ENCODE assay signal across 14 cellular contexts in genomic region chr17:75898065-75898464, GRCh38. TPM values are rescaled to one million over a fixed set of nuclear protein-coding genes. Genes with fewer than 3 reads are reported as not detected.
DNase-seq lines count a peak whose midpoint lies in the region; ATAC-seq and TF ChIP-seq lines count a peak whose summit lies in the region.
"Had no signal": no experiment of that assay in that cellular context is flagged by ENCODE, and none has a peak within 500 bp of the region (broad histone marks: within the 10 kb centered on the region; RNA-seq: fewer than 3 reads in every experiment).

No MANE protein-coding gene starts in this region.

- H3K36me3 Mint-ChIP-seq in activated CD4-positive, alpha-beta T cell treated with anti-CD3 and anti-CD28 coated beads, Interleukin-2, amount 10 ng/mL, durations not matched to agents 24 days and 14 days (ENCODE audit: low read depth), result peaks cover 35% of the 10 kb centered on the region
- peaks cover 35% of the 10 kb centered on the region for H3K36me3 Mint-ChIP-seq in effector memory CD8-positive, alpha-beta T cell (ENCODE audit: insufficient read depth)
- H3K36me3 Mint-ChIP-seq in osteocyte (ENCODE audit: unreplicated experiment), result peaks cover 11% of the 10 kb centered on the region

- H2BK5ac ChIP-seq in IMR-90 (ENCODE audit: low read depth, low read length, poor library complexity, severe bottlenecking), result no peak overlapping the region

- H3K23ac ChIP-seq in IMR-90 (ENCODE audit: low read depth, low read length), result no peak overlapping the region

- H3K4me1 Mint-ChIP-seq in activated CD4-positive, alpha-beta T cell treated with anti-CD3 and anti-CD28 coated beads, Interleukin-2, amount 10 ng/mL, durations not matched to agents 24 days and 14 days, result peaks cover 22% of the 10 kb centered on the region
- H3K4me1 Mint-ChIP-seq in effector memory CD8-positive, alpha-beta T cell (ENCODE audit: low read depth in 2 of 2), result peaks cover 20 to 28% of the 10 kb centered on the region in 2 donors
- peaks cover 24% of the 10 kb centered on the region for H3K4me1 Mint-ChIP-seq in osteocyte (ENCODE audit: unreplicated experiment)

- H3K4ac ChIP-seq in IMR-90 (ENCODE audit: low read depth, low read length), result no peak overlapping the region

- H3K9me3 ChIP-seq in IMR-90 (ENCODE audit: control insufficient read depth, insufficient read depth, low read length), result no peaks in the 10 kb centered on the region
- H3K9me3 ChIP-seq in tibial nerve, result no peaks in the 10 kb centered on the region
- H3K9me3 ChIP-seq: mucosa of descending colon, prostate gland had no signal

- H3K4me3 ChIP-seq in IMR-90 (ENCODE audit: insufficient read depth, low read depth, low read length) (no peak overlapping the region), tibial nerve (no peak overlapping the region)
- H3K4me3 ChIP-seq: mucosa of descending colon, prostate gland had no signal

- no peak overlapping the region for H3K4me2 ChIP-seq in IMR-90 (ENCODE audit: low read depth, low read length)

- TF ChIP-seq CTCF in IMR-90 (conservative IDR thresholded peaks at IDR 0.05; ENCODE audit: low read depth, low read length), result no peak
- TF ChIP-seq CTCF in osteocyte (IDR thresholded peaks at IDR 0.05), result no peak
- no peak for TF ChIP-seq CTCF in tibial nerve (IDR thresholded peaks at IDR 0.05)

- no peaks in the 10 kb centered on the region for H4K20me1 ChIP-seq in IMR-90 (ENCODE audit: insufficient read depth, low read length)

- peaks cover 11 to 41% of the 10 kb centered on the region in 2 experiments for H3K79me1 ChIP-seq in IMR-90 (ENCODE audit: low read depth in 1 of 2, low read length in 2 of 2)

- POLR2A ChIA-PET in IMR-90 (lab: Charles Lee; ENCODE audit: unreplicated experiment), result no interaction called here

- H3K27me3 ChIP-seq in IMR-90 (ENCODE audit: control insufficient read depth, insufficient read depth, low read length), result no peaks in the 10 kb centered on the region
- no peaks in the 10 kb centered on the region for H3K27me3 ChIP-seq in tibial nerve

- H2AK5ac ChIP-seq in IMR-90 (ENCODE audit: low read depth, low read length), result 0 out of 2 replicates have a peak overlapping the region, but pooled peaks have one; percentile 43

- no CpG with 5 or more reads among the region's 8 CpGs for WGBS in IMR-90 (ENCODE audit: extremely low coverage in 2 of 2, insufficient read length in 1 of 2), 2 experiments
- 75 to 85% methylated on average over 8 of the region's 8 CpGs for WGBS in tibial nerve, 2 donors

- no peak overlapping the region for H2AK9ac ChIP-seq in IMR-90 (replicated peaks; ENCODE audit: low read depth, low read length, poor library complexity)

- peaks cover 7% of the 10 kb centered on the region; the same call in 1 of the 2 replicates for H3K4me1 ChIP-seq in IMR-90 (ENCODE audit: control insufficient read depth, insufficient read depth, low read length)
- peaks cover 0 to 42% (median 24%) of the 10 kb centered on the region in 4 donors for H3K4me1 ChIP-seq in tibial nerve

- H3K36me3 ChIP-seq in IMR-90 (ENCODE audit: control insufficient read depth, insufficient read depth, low read length) (peaks cover 30% of the 10 kb centered on the region), tibial nerve (peaks cover 5 to 56% (median 11%) of the 10 kb centered on the region in 3 donors)

- H3K4me3 Mint-ChIP-seq in activated CD4-positive, alpha-beta T cell treated with anti-CD3 and anti-CD28 coated beads, Interleukin-2, amount 10 ng/mL, durations not matched to agents 24 days and 14 days, result peak overlapping the region; percentile 72
- peak overlapping the region; percentile 71 to 84 for H3K4me3 Mint-ChIP-seq in effector memory CD8-positive, alpha-beta T cell
- H3K4me3 Mint-ChIP-seq in osteocyte (ENCODE audit: unreplicated experiment), result peak overlapping the region; percentile 65

- H3K9ac ChIP-seq in IMR-90 (ENCODE audit: low read depth, low read length), result no peak overlapping the region

- H3K27ac ChIP-seq in IMR-90 (ENCODE audit: insufficient read depth, low read length) (no peak overlapping the region), tibial nerve (peak overlapping the region in 1 of 4 donors; percentile 91)

- intact Hi-C loops in activated CD4-positive, alpha-beta T cell treated with anti-CD3 and anti-CD28 coated beads, Interleukin-2, amount 10 ng/mL, durations not matched to agents 24 days and 14 days (cut with micrococcal nuclease), result loop anchor here (5.0 kb wide), 1 partner anchor 121 kb away; a partner anchor contains a TSS
- intact Hi-C loops in IMR-90 (cut with micrococcal nuclease), result no loop called here

- ATAC-seq in IMR-90 (ENCODE audit: low read depth) (no peak), GM21381 (IDR thresholded peaks at IDR 0.05; ENCODE audit: unreplicated experiment) (no peak)
- ATAC-seq in effector memory CD8-positive, alpha-beta T cell (replicated peaks), result no peak
- ATAC-seq: mucosa of descending colon had no signal

- in situ Hi-C loops in IMR-90 (cut with MboI; ENCODE audit: low sequenced_read_pairs), result no loop called here

- dilution Hi-C loops in IMR-90 (cut with HindIII; ENCODE audit: low sequenced_read_pairs, unreplicated experiment), result no loop called here

- H4K8ac ChIP-seq in IMR-90 (ENCODE audit: low read depth in 2 of 2, low read length in 2 of 2), result no peak overlapping the region

- BruUV-seq in IMR-90 (replicated peaks; lab: Mats Ljungman, UMichigan), result no TSS peak

- no peak overlapping the region for H3K18ac ChIP-seq in IMR-90 (ENCODE audit: low read depth, low read length)

- no peak overlapping the region for H4K5ac ChIP-seq in IMR-90 (ENCODE audit: low read depth, low read length)

- H2BK15ac ChIP-seq in IMR-90 (ENCODE audit: low read depth, low read length), result no peak overlapping the region

- no peak overlapping the region for H2BK120ac ChIP-seq in IMR-90 (ENCODE audit: low read depth, low read length)

- H3K9me1 ChIP-seq in IMR-90 (ENCODE audit: insufficient read depth, low read length), result peaks cover 10% of the 10 kb centered on the region; the same call in 1 of the 2 replicates

- H3K14ac ChIP-seq in IMR-90 (replicated peaks; ENCODE audit: low read depth, low read length), result no peak overlapping the region

- TF ChIP-seq RAD21 in IMR-90 (IDR thresholded peaks at IDR 0.05; ENCODE audit: low read length), result no peak

- TF ChIP-seq POLR2A in IMR-90 (IDR thresholded peaks at IDR 0.05; ENCODE audit: low read depth, low read length) (no peak), tibial nerve (IDR thresholded peaks at IDR 0.05) (no peak)

- no peak overlapping the region for H3K56ac ChIP-seq in IMR-90 (ENCODE audit: extremely low read depth, insufficient read depth, low read length)

- no peak overlapping the region for H4K91ac ChIP-seq in IMR-90 (ENCODE audit: insufficient read depth, low read depth, low read length)

- no peaks in the 10 kb centered on the region for H3K9me3 Mint-ChIP-seq in activated CD4-positive, alpha-beta T cell treated with anti-CD3 and anti-CD28 coated beads, Interleukin-2, amount 10 ng/mL, durations not matched to agents 24 days and 14 days
- H3K9me3 Mint-ChIP-seq in effector memory CD8-positive, alpha-beta T cell, result no peaks in the 10 kb centered on the region
- H3K9me3 Mint-ChIP-seq in osteocyte (ENCODE audit: unreplicated experiment), result no peaks in the 10 kb centered on the region

- no peaks in the 10 kb centered on the region for H3K27me3 Mint-ChIP-seq in activated CD4-positive, alpha-beta T cell treated with anti-CD3 and anti-CD28 coated beads, Interleukin-2, amount 10 ng/mL, durations not matched to agents 24 days and 14 days
- no peaks in the 10 kb centered on the region for H3K27me3 Mint-ChIP-seq in effector memory CD8-positive, alpha-beta T cell
- H3K27me3 Mint-ChIP-seq in osteocyte (ENCODE audit: unreplicated experiment), result no peaks in the 10 kb centered on the region

- H2BK20ac ChIP-seq in IMR-90 (ENCODE audit: low read depth, low read length), result no peak overlapping the region

- CTCF ChIA-PET in IMR-90 (lab: Yijun Ruan, JAX), result no interaction called here

- H3K27ac Mint-ChIP-seq in activated CD4-positive, alpha-beta T cell treated with anti-CD3 and anti-CD28 coated beads, Interleukin-2, amount 10 ng/mL, durations not matched to agents 24 days and 14 days, result peak overlapping the region; percentile 25
- H3K27ac Mint-ChIP-seq in effector memory CD8-positive, alpha-beta T cell, result peak overlapping the region in 1 of 2 donors; percentile 93
- peak overlapping the region; percentile 68 for H3K27ac Mint-ChIP-seq in osteocyte (ENCODE audit: unreplicated experiment)

- DNase-seq in activated CD4-positive, alpha-beta T cell treated with anti-CD3 and anti-CD28 coated beads, Interleukin-2, amount 10 ng/mL, durations not matched to agents 24 days and 14 days, result no peak
- no peak for DNase-seq in activated CD4-positive, alpha-beta T cell treated with anti-CD3 and anti-CD28 coated beads, Interleukin-2, amount 50 U/mL, for 1 hour
- DNase-seq in IMR-90, result no peak
- DNase-seq in effector memory CD8-positive, alpha-beta T cell, result no peak
- no peak for DNase-seq in osteocyte (ENCODE audit: extremely low spot score, unreplicated experiment)
- no peak for DNase-seq in tibial nerve (ENCODE audit: low spot score in 2 of 2)
- DNase-seq in middle frontal gyrus (ENCODE audit: extremely low spot score, low spot score), result no peak
- DNase-seq: activated gamma-delta T cell; mucosa of descending colon; NCI-H2107; NCI-H82; stimulated activated CD4-positive, alpha-beta T cell treated with anti-CD3 and anti-CD28 coated beads, Interleukin-15, amount 100 ng/mL, for 24 hours had no signal

- TF ChIP-seq EP300 in tibial nerve (IDR thresholded peaks at IDR 0.05), result no peak

- H2AFZ ChIP-seq in IMR-90 (replicated peaks; ENCODE audit: low read length, poor library complexity), result no peak overlapping the region

RNA-seq across cellular contexts. Expression of gene TRIM65, which starts 1.3 kb away (rescaled TPM):
- 47.6 and 48.1 TPM in 2 replicates for total RNA-seq in activated CD4-positive, alpha-beta T cell treated with anti-CD3 and anti-CD28 coated beads, Interleukin-2, amount 10 ng/mL, durations not matched to agents 24 days and 14 days
- total RNA-seq in IMR-90 (2012; rRNA removed), result 7.9 and 8.1 TPM in 2 replicates
- polyA plus RNA-seq in IMR-90 (2012; rRNA removed), result 10.6 and 10.8 TPM in 2 replicates
- 5.7 and 8.8 TPM in 2 replicates for polyA plus RNA-seq in IMR-90 (2012; cell fraction: cytosol; rRNA removed)
- polyA plus RNA-seq in IMR-90 (2012; cell fraction: nucleus; rRNA removed; ENCODE audit: low replicate concordance), result 17.0 and 21.9 TPM in 2 replicates
- 26.3 and 26.9 TPM in 2 replicates for total RNA-seq in osteocyte
- total RNA-seq in tibial nerve, result 10 to 100 TPM; 40.2 to 68.1 (median 41.5) TPM

RNA-seq across cellular contexts. Expression of gene MRPL38, which starts 6.6 kb away (rescaled TPM):
- total RNA-seq in activated CD4-positive, alpha-beta T cell treated with anti-CD3 and anti-CD28 coated beads, Interleukin-2, amount 10 ng/mL, durations not matched to agents 24 days and 14 days, result 151 and 157 TPM in 2 replicates
- total RNA-seq in IMR-90 (2012; rRNA removed) (13.3 and 15.3 TPM in 2 replicates), osteocyte (71.1 and 73.6 TPM in 2 replicates), tibial nerve (100 to 1,000 TPM in 1 of 4 donors, 10 to 100 TPM in 3; 56.8 to 118 (median 76.2) TPM)
- 42.5 and 55.5 TPM in 2 replicates for polyA plus RNA-seq in IMR-90 (2012; rRNA removed)
- polyA plus RNA-seq in IMR-90 (2012; cell fraction: cytosol; rRNA removed), result 44.8 and 51.3 TPM in 2 replicates
- 108 and 241 TPM in 2 replicates for polyA plus RNA-seq in IMR-90 (2012; cell fraction: nucleus; rRNA removed; ENCODE audit: low replicate concordance)

RNA-seq across cellular contexts. Expression of gene TRIM47, which starts 19.7 kb away (rescaled TPM):
- 25.2 and 33.2 TPM in 2 replicates for total RNA-seq in activated CD4-positive, alpha-beta T cell treated with anti-CD3 and anti-CD28 coated beads, Interleukin-2, amount 10 ng/mL, durations not matched to agents 24 days and 14 days
- 1.4 TPM in 2 replicates for total RNA-seq in IMR-90 (2012; rRNA removed)
- polyA plus RNA-seq in IMR-90 (2012; rRNA removed), result 7.2 and 7.5 TPM in 2 replicates
- polyA plus RNA-seq in IMR-90 (2012; cell fraction: cytosol; rRNA removed), result 5.0 and 7.5 TPM in 2 replicates
- 9.3 and 15.7 TPM in 2 replicates for polyA plus RNA-seq in IMR-90 (2012; cell fraction: nucleus; rRNA removed; ENCODE audit: low replicate concordance)
- 33.3 and 40.2 TPM in 2 replicates for total RNA-seq in osteocyte
- 10 to 100 TPM; 47.4 to 79.0 (median 57.0) TPM for total RNA-seq in tibial nerve

RNA-seq across cellular contexts. Expression of gene FBF1, which starts 42.8 kb away (rescaled TPM):
- 17.5 and 18.6 TPM in 2 replicates for total RNA-seq in activated CD4-positive, alpha-beta T cell treated with anti-CD3 and anti-CD28 coated beads, Interleukin-2, amount 10 ng/mL, durations not matched to agents 24 days and 14 days
- 4.5 and 5.3 TPM in 2 replicates for total RNA-seq in IMR-90 (2012; rRNA removed)
- 8.0 and 9.3 TPM in 2 replicates for polyA plus RNA-seq in IMR-90 (2012; rRNA removed)
- polyA plus RNA-seq in IMR-90 (2012; cell fraction: cytosol; rRNA removed), result 3.6 and 4.2 TPM in 2 replicates
- polyA plus RNA-seq in IMR-90 (2012; cell fraction: nucleus; rRNA removed; ENCODE audit: low replicate concordance), result 53.0 and 87.6 TPM in 2 replicates
- 14.5 and 14.8 TPM in 2 replicates for total RNA-seq in osteocyte
- 10 to 100 TPM; 19.9 to 32.4 (median 25.7) TPM for total RNA-seq in tibial nerve

RNA-seq across cellular contexts. Expression of gene WBP2, which starts 42.9 kb away (rescaled TPM):
- 68.9 and 70.0 TPM in 2 replicates for total RNA-seq in activated CD4-positive, alpha-beta T cell treated with anti-CD3 and anti-CD28 coated beads, Interleukin-2, amount 10 ng/mL, durations not matched to agents 24 days and 14 days
- total RNA-seq in IMR-90 (2012; rRNA removed) (7.8 and 9.0 TPM in 2 replicates), osteocyte (83.1 and 88.2 TPM in 2 replicates), tibial nerve (10 to 100 TPM; 63.5 to 79.7 (median 71.0) TPM)
- polyA plus RNA-seq in IMR-90 (2012; rRNA removed), result 35.5 and 36.7 TPM in 2 replicates
- polyA plus RNA-seq in IMR-90 (2012; cell fraction: cytosol; rRNA removed), result 28.5 and 41.3 TPM in 2 replicates
- 54.3 and 84.4 TPM in 2 replicates for polyA plus RNA-seq in IMR-90 (2012; cell fraction: nucleus; rRNA removed; ENCODE audit: low replicate concordance)

Comparison
In these comparisons a context has a peak if more than half of its experiments do, and no peak if none do; other contexts are left out.
1. RNA of gene TRIM47, which starts 19.7 kb away (total RNA-seq): 47.4 to 79.0 TPM in tibial nerve, 33.3 to 40.2 TPM in osteocyte and 25.2 to 33.2 TPM in activated CD4-positive, alpha-beta T cell treated with anti-CD3 and anti-CD28 coated beads, Interleukin-2, amount 10 ng/mL, durations not matched to agents 24 days and 14 days; 1.4 TPM in IMR-90; every median in the first group is over 10 times any median in the second.
2. Peak in every context shown above with its lines, with median percentiles within 50 percentile points of each other: H3K4me3 Mint-ChIP-seq.